13 cellular contexts compared by ENCODE assay signal in genomic region chr12:65619018-65619417, GRCh38.
"Had no signal": no experiment of that assay in that cellular context is flagged by ENCODE, and none has a peak within 500 bp of the region (broad histone marks: within the 10 kb centered on the region; RNA-seq: fewer than 3 reads in every experiment).

No MANE protein-coding gene starts in this region.

- H3K4me3 Mint-ChIP-seq: memory B cell; T-helper 1 cell treated with Interleukin-12 subunit alpha and Interleukin-12 subunit beta and Interleukin-4 antibody, amounts not matched to agents 30 μg/mL and 1 μg/mL, for 36 hours had no signal

- H3K36me3 ChIP-seq: gastroesophageal sphincter, left lung, uterus had no signal

- H3K27ac ChIP-seq: epithelial cell of prostate, gastroesophageal sphincter, left lung, uterus had no signal

- H3K9me3 ChIP-seq: gastroesophageal sphincter, left lung, uterus had no signal

- H3K9me3 Mint-ChIP-seq: T-helper 1 cell treated with Interleukin-12 subunit alpha and Interleukin-12 subunit beta and Interleukin-4 antibody, amounts not matched to agents 30 μg/mL and 1 μg/mL, for 36 hours had no signal

- DNase-seq: activated CD4-positive, alpha-beta T cell treated with anti-CD3 and anti-CD28 coated beads, Interleukin-2, amount 50 U/mL, for 1 hour; activated effector memory CD4-positive, alpha-beta T cell treated with anti-CD3 and anti-CD28 coated beads, Interleukin-2, amount 50 U/mL, for 16 hours; caudate nucleus; cortex of kidney; effector memory CD4-positive, alpha-beta T cell; left lung; stimulated activated CD4-positive, alpha-beta T cell treated with anti-CD3 and anti-CD28 coated beads, Interleukin-2, amount 100 ng/mL, for 48 hours; uterus had no signal

- H3K27ac Mint-ChIP-seq: memory B cell; T-helper 1 cell treated with Interleukin-12 subunit alpha and Interleukin-12 subunit beta and Interleukin-4 antibody, amounts not matched to agents 30 μg/mL and 1 μg/mL, for 36 hours had no signal

- H3K4me1 ChIP-seq: gastroesophageal sphincter, left lung, uterus had no signal

- H3K4me3 ChIP-seq: gastroesophageal sphincter, left lung, uterus had no signal

- ATAC-seq: gastroesophageal sphincter, left lung, sciatic nerve had no signal

- H3K4me1 Mint-ChIP-seq: memory B cell had no signal

- H3K27me3 ChIP-seq: uterus had no signal
